In genomic region chr16:69930117-69930776, GRCh38 we compare ENCODE assay signal across 8 cellular contexts. TPM values are rescaled to one million over a fixed set of nuclear protein-coding genes. Genes with fewer than 3 reads are reported as not detected.
A peak's percentile ranks its signal among the peaks of the same experiment; 100 is the strongest.
DNase-seq lines count a peak whose midpoint lies in the region; ATAC-seq and TF ChIP-seq lines count a peak whose summit lies in the region.

No MANE protein-coding gene starts in this region.

- peak; percentile 56 to 78 (median 69) for TF ChIP-seq CTCF in body of pancreas (IDR thresholded peaks at IDR 0.05)

- peak; percentile 82 for DNase-seq in ELF-1 (ENCODE audit: low read depth, low spot score)
- DNase-seq in HuH-7 (ENCODE audit: low spot score): peak; percentile 94
- DNase-seq in T follicular helper cell (ENCODE audit: low read depth): peak; percentile 22
- DNase-seq in body of pancreas: peak; percentile 60 to 70 (median 62)
- peak; percentile 70 for DNase-seq in iPS DF 6.9 (ENCODE audit: low read depth, low spot score)
- DNase-seq in stimulated activated CD4-positive, alpha-beta T cell treated with anti-CD3 and anti-CD28 coated beads, Interleukin-15, amount 100 ng/mL, for 24 hours: peak; percentile 54

- ATAC-seq in body of pancreas (peak; percentile 69), HG03175 (IDR thresholded peaks at IDR 0.05; ENCODE audit: unreplicated experiment) (no peak), HG03108 (IDR thresholded peaks at IDR 0.05; ENCODE audit: unreplicated experiment) (no peak)

- peaks cover 19% of the 10 kb centered on the region for H3K4me1 ChIP-seq in body of pancreas
- no peaks in the 10 kb centered on the region for H3K4me1 ChIP-seq in iPS DF 6.9 (ENCODE audit: control insufficient read depth, insufficient read depth, low read length)

- H3K4me3 ChIP-seq in body of pancreas (no peak overlapping the region), iPS DF 6.9 (ENCODE audit: low read length) (no peak overlapping the region)

- H3K36me3 ChIP-seq in body of pancreas (replicated peaks in 1 of 2; ENCODE audit: insufficient read depth in 1 of 2, low read depth in 2 of 2): peaks cover 3 to 29% of the 10 kb centered on the region in 2 donors
- H3K36me3 ChIP-seq in iPS DF 6.9 (ENCODE audit: control insufficient read depth, insufficient read depth, low read length): peaks cover 12% of the 10 kb centered on the region; the same call in 1 of the 2 replicates

- H3K27ac ChIP-seq in body of pancreas (no peak overlapping the region), iPS DF 6.9 (ENCODE audit: low read length) (no peak overlapping the region)

- H3K27me3 ChIP-seq in body of pancreas: no peaks in the 10 kb centered on the region
- no peaks in the 10 kb centered on the region for H3K27me3 ChIP-seq in iPS DF 6.9 (ENCODE audit: control insufficient read depth, insufficient read depth, low read length)

- intact Hi-C loops in body of pancreas (cut with DNase I): loop anchor here (5.0 kb wide), 1 partner anchor 138 kb away; no protein-coding TSS in a partner anchor

- no peaks in the 10 kb centered on the region for H3K9me3 ChIP-seq in body of pancreas
- H3K9me3 ChIP-seq in iPS DF 6.9 (ENCODE audit: control insufficient read depth, insufficient read depth, low read length): no peaks in the 10 kb centered on the region

- whole genome bisulfite sequencing in body of pancreas, 2 donors: 53 to 69% methylated on average over 12 of the region's 12 CpGs
- no CpG with 5 or more reads among the region's 12 CpGs for WGBS in iPS DF 6.9 (ENCODE audit: insufficient coverage, insufficient read length)

- no peak for TF ChIP-seq POLR2A in body of pancreas (IDR thresholded peaks at IDR 0.05)

RNA-seq across cellular contexts. Expression of gene CLEC18A, which starts 20.9 kb away (rescaled TPM):
- total RNA-seq in body of pancreas: 1 to 10 TPM in 1 of 2 donors, under 1 TPM in 1; 0.33 to 2.1 TPM

Comparison
In these comparisons a context has a peak if more than half of its experiments do, and no peak if none do; other contexts are left out.
1. DNase-seq: peak in every context shown above with its lines; median percentile 94 in HuH-7; 82 in ELF-1; 70 in iPS DF 6.9; 62 in body of pancreas; 54 in stimulated activated CD4-positive, alpha-beta T cell treated with anti-CD3 and anti-CD28 coated beads, Interleukin-15, amount 100 ng/mL, for 24 hours; 22 in T follicular helper cell.